27 cellular contexts compared by ENCODE assay signal in the genomic region with DNA sequence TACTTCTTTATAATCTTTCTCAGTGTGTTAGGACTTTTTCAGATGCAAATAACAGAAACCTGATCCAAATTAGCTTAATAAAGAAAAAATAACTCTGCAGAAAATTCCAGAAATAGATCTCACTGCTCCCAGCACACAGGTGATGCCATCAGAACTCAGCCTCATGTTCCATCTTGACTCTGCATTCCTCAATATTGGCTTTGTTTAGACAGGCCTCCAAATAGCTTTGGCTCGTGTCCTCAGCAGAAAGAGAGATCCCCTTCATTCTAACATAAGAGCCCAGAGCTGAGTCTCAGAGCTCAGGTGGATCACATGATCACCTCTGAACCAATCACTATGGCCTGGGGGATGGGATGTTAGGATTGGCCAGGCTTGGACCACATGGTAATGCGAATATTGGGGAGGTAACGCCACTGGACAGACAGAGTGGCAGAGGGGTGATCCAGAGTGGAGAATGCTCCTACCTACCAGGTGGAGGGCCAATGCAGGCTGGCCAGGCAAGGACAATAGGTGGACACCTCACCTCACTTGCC. TPM values are rescaled to one million over a fixed set of nuclear protein-coding genes. Genes with fewer than 3 reads are reported as not detected.
"Had no signal": no experiment of that assay in that cellular context is flagged by ENCODE, and none has a peak within 500 bp of the region (broad histone marks: within the 10 kb centered on the region; RNA-seq: fewer than 3 reads in every experiment).

No MANE protein-coding gene starts in this region.

- H3K4me3 ChIP-seq: colonic mucosa, esophagus squamous epithelium, hepatocyte, psoas muscle, right lobe of liver, suprapubic skin, tibial artery, upper lobe of left lung, uterus had no signal

- H3K27ac Mint-ChIP-seq: naive thymus-derived CD4-positive, alpha-beta T cell; nephron progenitor cell; stimulated activated effector memory CD8-positive, alpha-beta T cell treated with anti-CD3 and anti-CD28 coated beads, Interleukin-12 subunit alpha, Interleukin-12 subunit beta, amount 100 ng/mL, for 72 hours had no signal

- H3K36me3 Mint-ChIP-seq: naive thymus-derived CD4-positive, alpha-beta T cell; stimulated activated effector memory CD8-positive, alpha-beta T cell treated with anti-CD3 and anti-CD28 coated beads, Interleukin-12 subunit alpha, Interleukin-12 subunit beta, amount 100 ng/mL, for 72 hours had no signal

- DNase-seq: colonic mucosa; dermis blood vessel endothelial cell; effector CD4-positive, alpha-beta T cell; esophagus squamous epithelium; foreskin fibroblast; head of caudate nucleus; kidney glomerular epithelial cell; naive thymus-derived CD4-positive, alpha-beta T cell; nephron progenitor cell; psoas muscle; retina; right lobe of liver; stimulated activated CD4-positive, alpha-beta T cell treated with anti-CD3 and anti-CD28 coated beads, Interleukin-4, amount 100 ng/mL, for 1 hour; stimulated activated CD8-positive, alpha-beta memory T cell treated with anti-CD3 and anti-CD28 coated beads, Interleukin-4, amount 100 ng/mL, for 48 hours; stimulated activated naive CD8-positive, alpha-beta T cell treated with anti-CD3 and anti-CD28 coated beads, Interleukin-15, Interleukin-2, amounts not matched to agents 100 U/mL and 50 U/mL, for 24 hours; tibial artery; upper lobe of left lung; uterus had no signal

- H3K9me3 ChIP-seq: colonic mucosa, esophagus squamous epithelium, psoas muscle, right lobe of liver, suprapubic skin, tibial artery, upper lobe of left lung, uterus had no signal

- H3K4me1 Mint-ChIP-seq: naive thymus-derived CD4-positive, alpha-beta T cell; nephron progenitor cell; stimulated activated effector memory CD8-positive, alpha-beta T cell treated with anti-CD3 and anti-CD28 coated beads, Interleukin-12 subunit alpha, Interleukin-12 subunit beta, amount 100 ng/mL, for 72 hours had no signal

- H3K4me3 Mint-ChIP-seq: naive thymus-derived CD4-positive, alpha-beta T cell; nephron progenitor cell; stimulated activated effector memory CD8-positive, alpha-beta T cell treated with anti-CD3 and anti-CD28 coated beads, Interleukin-12 subunit alpha, Interleukin-12 subunit beta, amount 100 ng/mL, for 72 hours had no signal

- H3K27me3 ChIP-seq: colonic mucosa, right lobe of liver, upper lobe of left lung, uterus had no signal

- ATAC-seq: naive thymus-derived CD4-positive, alpha-beta T cell; psoas muscle; right lobe of liver; stimulated activated effector memory CD8-positive, alpha-beta T cell treated with anti-CD3 and anti-CD28 coated beads, Interleukin-12 subunit alpha, Interleukin-12 subunit beta, amount 100 ng/mL, for 72 hours; stimulated activated naive CD8-positive, alpha-beta T cell treated with anti-CD3 and anti-CD28 coated beads, Interleukin-15, Interleukin-2, amounts not matched to agents 100 U/mL and 50 U/mL, for 24 hours had no signal

- H3K27ac ChIP-seq: colonic mucosa, esophagus squamous epithelium, hepatocyte, psoas muscle, right lobe of liver, suprapubic skin, tibial artery, upper lobe of left lung, uterus had no signal

- H3K36me3 ChIP-seq: colonic mucosa, esophagus squamous epithelium, right lobe of liver, suprapubic skin, tibial artery, upper lobe of left lung, uterus had no signal

- H3K9me3 Mint-ChIP-seq: naive thymus-derived CD4-positive, alpha-beta T cell; nephron progenitor cell; stimulated activated effector memory CD8-positive, alpha-beta T cell treated with anti-CD3 and anti-CD28 coated beads, Interleukin-12 subunit alpha, Interleukin-12 subunit beta, amount 100 ng/mL, for 72 hours had no signal

- H3K4me1 ChIP-seq: colonic mucosa, esophagus squamous epithelium, psoas muscle, right lobe of liver, suprapubic skin, tibial artery, upper lobe of left lung, uterus had no signal

RNA-seq across cellular contexts. Expression of gene TBC1D21, which starts 46.6 kb away (rescaled TPM):
- total RNA-seq: colonic mucosa; dermis blood vessel endothelial cell; epithelial cell of proximal tubule; esophagus squamous epithelium; hepatocyte; liver; lung microvascular endothelial cell; mesenteric fat pad; mononuclear cell; naive thymus-derived CD4-positive, alpha-beta T cell; omental fat pad; psoas muscle; right lobe of liver; suprapubic skin; upper lobe of left lung; uterus had no signal
- polyA plus RNA-seq: hepatocyte; liver; naive thymus-derived CD4-positive, alpha-beta T cell; psoas muscle had no signal
